1 cellular context compared by ENCODE assay signal in the genomic region with DNA sequence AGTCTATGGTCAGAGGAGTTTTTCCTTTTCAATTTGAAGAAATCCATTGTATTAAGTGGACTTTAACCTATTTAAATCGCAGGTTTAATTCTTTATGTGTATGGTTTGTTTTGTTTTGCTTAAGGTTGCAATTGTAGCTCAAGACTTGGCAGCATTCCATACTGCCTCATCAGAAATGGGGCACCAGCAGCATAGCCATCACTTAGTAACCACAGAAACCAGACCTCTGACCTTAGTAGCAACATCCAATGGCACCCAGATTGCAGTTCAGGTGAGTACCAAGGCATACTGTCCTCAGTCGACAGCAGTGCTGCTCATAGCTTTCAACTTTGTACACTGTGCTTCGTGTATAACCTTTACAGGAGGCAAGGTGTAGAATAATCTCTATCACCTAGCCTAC.
TF ChIP-seq lines count a peak whose summit lies in the region.

No MANE protein-coding gene starts in this region.

TF ChIP-seq in IMR-90, 13 proteins besides CTCF, POLR2A, EP300 and RAD21:
- TF ChIP-seq NFE2L2 (IDR thresholded peaks at IDR 0.05; ENCODE audit: low read depth, low read length) (no peak), RFX5 (IDR thresholded peaks at IDR 0.05; ENCODE audit: low read depth, low read length) (no peak), FOS (IDR thresholded peaks at IDR 0.05; ENCODE audit: low read depth, low read length) (no peak), SMC3 (IDR thresholded peaks at IDR 0.05; ENCODE audit: low read depth, low read length) (no peak), RCOR1 (IDR thresholded peaks at IDR 0.05; ENCODE audit: insufficient replicate concordance, low read length) (no peak), CHD1 (IDR thresholded peaks at IDR 0.05; ENCODE audit: low read depth, low read length) (no peak), CEBPB (IDR thresholded peaks at IDR 0.05; ENCODE audit: low read depth, low read length) (no peak), MAZ (IDR thresholded peaks at IDR 0.05; ENCODE audit: borderline replicate concordance, low read depth, low read length) (no peak), MXI1 (IDR thresholded peaks at IDR 0.05; ENCODE audit: borderline replicate concordance, low read depth, low read length) (no peak), USF2 (IDR thresholded peaks at IDR 0.05; ENCODE audit: low read depth, low read length) (no peak), BHLHE40 (IDR thresholded peaks at IDR 0.05; ENCODE audit: low read depth, low read length) (no peak), MAFK (IDR thresholded peaks at IDR 0.05; ENCODE audit: low read depth, low read length) (no peak)
- TF ChIP-seq, protein P1, sequence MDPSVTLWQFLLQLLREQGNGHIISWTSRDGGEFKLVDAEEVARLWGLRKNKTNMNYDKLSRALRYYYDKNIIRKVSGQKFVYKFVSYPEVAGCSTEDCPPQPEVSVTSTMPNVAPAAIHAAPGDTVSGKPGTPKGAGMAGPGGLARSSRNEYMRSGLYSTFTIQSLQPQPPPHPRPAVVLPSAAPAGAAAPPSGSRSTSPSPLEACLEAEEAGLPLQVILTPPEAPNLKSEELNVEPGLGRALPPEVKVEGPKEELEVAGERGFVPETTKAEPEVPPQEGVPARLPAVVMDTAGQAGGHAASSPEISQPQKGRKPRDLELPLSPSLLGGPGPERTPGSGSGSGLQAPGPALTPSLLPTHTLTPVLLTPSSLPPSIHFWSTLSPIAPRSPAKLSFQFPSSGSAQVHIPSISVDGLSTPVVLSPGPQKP (IDR thresholded peaks at IDR 0.05; ENCODE audit: borderline replicate concordance, low read depth, low read length): no peak
